In the genomic region with DNA sequence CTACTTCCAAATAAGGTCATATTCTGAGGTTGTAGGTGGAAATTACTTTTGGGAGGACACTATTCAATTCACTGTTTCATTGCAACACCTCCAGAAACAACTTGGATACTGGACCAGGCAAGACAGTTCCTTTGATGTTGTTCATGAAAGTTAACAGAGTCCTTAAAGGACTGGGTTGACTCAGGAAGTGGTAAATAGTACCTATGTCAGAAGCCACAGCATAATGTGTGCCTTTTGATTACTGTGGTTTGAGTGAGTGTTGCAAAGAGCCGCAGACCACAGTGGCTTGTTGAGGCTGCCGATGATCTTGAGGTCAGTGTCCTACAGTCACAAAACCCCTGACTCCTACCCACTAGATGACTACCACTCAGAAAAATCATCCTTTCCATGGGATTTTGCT, we compare ENCODE assay signal across 8 cellular contexts. TPM values are rescaled to one million over a fixed set of nuclear protein-coding genes. Genes with fewer than 3 reads are reported as not detected.
A peak's percentile ranks its signal among the peaks of the same experiment; 100 is the strongest.
DNase-seq lines count a peak whose midpoint lies in the region; ATAC-seq, FAIRE-seq and TF ChIP-seq lines count a peak whose summit lies in the region.

No MANE protein-coding gene starts in this region.

- DNase-seq in GM13976 (ENCODE audit: low spot score) (peak; percentile 60), NOMO-1 treated with DMSO at 0.1 percent for 48 hours (lab: John Stamatoyannopoulos, UW; ENCODE audit: unreplicated experiment) (peak; percentile 86), D721Med (ENCODE audit: insufficient read length, low spot score) (no peak), left cardiac atrium (no peak), nucleus accumbens (lab: John Stamatoyannopoulos, UW) (no peak)
- DNase-seq in activated T-helper 9 cell treated with anti-CD3 and anti-CD28 coated beads, Interleukin-2, amount 50 U/mL, for 16 hours (ENCODE audit: low read depth), result peak; percentile 25
- peak; percentile 39 to 42 for DNase-seq in stimulated activated CD8-positive, alpha-beta memory T cell treated with anti-CD3 and anti-CD28 coated beads, Interleukin-7, amount 100 ng/mL, for 4 hours (ENCODE audit: low read depth in 2 of 2)

- no peak for FAIRE-seq in D721Med (lab: Jason Lieb, UNC)

- ATAC-seq in HG02571 (IDR thresholded peaks at IDR 0.05; ENCODE audit: unreplicated experiment) (peak; percentile 76), left cardiac atrium (no peak)

- TF ChIP-seq CTCF in GM13976 (IDR thresholded peaks at IDR 0.05; ENCODE audit: borderline replicate concordance, control extremely low read depth, extremely low read depth, insufficient read depth, missing control alignments), result no peak
- no peak for TF ChIP-seq CTCF in D721Med (IDR thresholded peaks at IDR 0.05; ENCODE audit: insufficient read depth, missing control alignments)

- in situ Hi-C loops in GM13976 (cut with MboI; ENCODE audit: low sequenced_read_pairs, unreplicated experiment), result no loop called here

- intact Hi-C loops in left cardiac atrium (cut with DNase I), result no loop called here

RNA-seq across cellular contexts. Expression of gene IL20RA, which starts 10.9 kb away (rescaled TPM):
- total RNA-seq in left cardiac atrium, result 1 to 10 TPM; 1.0 to 3.5 TPM

Comparison
In these comparisons a context has a peak if more than half of its experiments do, and no peak if none do; other contexts are left out.
1. DNase-seq: peak in GM13976 (single experiment), NOMO-1 treated with DMSO at 0.1 percent for 48 hours (single experiment), activated T-helper 9 cell treated with anti-CD3 and anti-CD28 coated beads, Interleukin-2, amount 50 U/mL, for 16 hours (single experiment) and stimulated activated CD8-positive, alpha-beta memory T cell treated with anti-CD3 and anti-CD28 coated beads, Interleukin-7, amount 100 ng/mL, for 4 hours (2 of 2); none in D721Med (single experiment), left cardiac atrium (single experiment) and nucleus accumbens (0 of 56).